Comparison of ENCODE assay signal across 18 cellular contexts in genomic region chr3:180930526-180930925, GRCh38.
"Had no signal": no experiment of that assay in that cellular context is flagged by ENCODE, and none has a peak within 500 bp of the region (broad histone marks: within the 10 kb centered on the region; RNA-seq: fewer than 3 reads in every experiment).

No MANE protein-coding gene starts in this region.

- H3K36me3 ChIP-seq: colonic mucosa had no signal

- H3K4me3 Mint-ChIP-seq: stimulated activated effector memory CD8-positive, alpha-beta T cell treated with anti-CD3 and anti-CD28 coated beads, Interleukin-12 subunit alpha, Interleukin-12 subunit beta, amount 100 ng/mL, for 72 hours; T-helper 1 cell treated with Interleukin-12 subunit alpha and Interleukin-12 subunit beta and Interleukin-4 antibody, amounts not matched to agents 30 μg/mL and 1 μg/mL, for 36 hours had no signal

- H3K27ac ChIP-seq: body of pancreas, colonic mucosa, esophagus muscularis mucosa, tibial artery, vagina had no signal

- H3K4me3 ChIP-seq: body of pancreas, colonic mucosa, esophagus muscularis mucosa, lung, tibial artery, vagina had no signal

- DNase-seq: activated CD4-positive, alpha-beta T cell treated with anti-CD3 and anti-CD28 coated beads for 48 hours; activated CD8-positive, alpha-beta memory T cell treated with anti-CD3 and anti-CD28 coated beads for 24 hours; activated naive CD4-positive, alpha-beta T cell treated with anti-CD3 and anti-CD28 coated beads, Interleukin-2, amount 50 U/mL, for 16 hours; amygdala; body of pancreas; caudate nucleus; colonic mucosa; midbrain; nucleus accumbens; posterior cingulate gyrus; retina; tibial artery had no signal

- H3K27ac Mint-ChIP-seq: stimulated activated effector memory CD8-positive, alpha-beta T cell treated with anti-CD3 and anti-CD28 coated beads, Interleukin-12 subunit alpha, Interleukin-12 subunit beta, amount 100 ng/mL, for 72 hours; T-helper 1 cell treated with Interleukin-12 subunit alpha and Interleukin-12 subunit beta and Interleukin-4 antibody, amounts not matched to agents 30 μg/mL and 1 μg/mL, for 36 hours had no signal

- H3K9me3 Mint-ChIP-seq: activated T-helper 2 cell treated with anti-CD3 and anti-CD28 coated beads, Interferon-gamma antibody, Interleukin-2, Interleukin-4, amounts not matched to agents 10 μg/mL and 5 μg/mL and 100 μg/mL, durations not matched to agents 14 hours and 24 hours and 36 hours; stimulated activated effector memory CD8-positive, alpha-beta T cell treated with anti-CD3 and anti-CD28 coated beads, Interleukin-12 subunit alpha, Interleukin-12 subunit beta, amount 100 ng/mL, for 72 hours; T-helper 1 cell treated with Interleukin-12 subunit alpha and Interleukin-12 subunit beta and Interleukin-4 antibody, amounts not matched to agents 30 μg/mL and 1 μg/mL, for 36 hours had no signal

- H3K9me3 ChIP-seq: body of pancreas, colonic mucosa, esophagus muscularis mucosa, tibial artery, vagina had no signal

- ATAC-seq: body of pancreas; stimulated activated effector memory CD8-positive, alpha-beta T cell treated with anti-CD3 and anti-CD28 coated beads, Interleukin-12 subunit alpha, Interleukin-12 subunit beta, amount 100 ng/mL, for 72 hours had no signal

- H3K27me3 ChIP-seq: body of pancreas, colonic mucosa, esophagus muscularis mucosa, tibial artery, vagina had no signal

- H3K4me1 ChIP-seq: body of pancreas, colonic mucosa had no signal
